14 cellular contexts compared by ENCODE assay signal in genomic region chr9:136324501-136325300, GRCh38. TPM values are rescaled to one million over a fixed set of nuclear protein-coding genes. Genes with fewer than 3 reads are reported as not detected.
DNase-seq lines count a peak whose midpoint lies in the region; ATAC-seq, FAIRE-seq and TF ChIP-seq lines count a peak whose summit lies in the region.
"Had no signal": no experiment of that assay in that cellular context is flagged by ENCODE, and none has a peak within 500 bp of the region (broad histone marks: within the 10 kb centered on the region; RNA-seq: fewer than 3 reads in every experiment).

No MANE protein-coding gene starts in this region.

- peaks cover 17% of the 10 kb centered on the region for H3F3A ChIP-seq in neural progenitor cell (ENCODE audit: low read depth)

- H3K79me2 ChIP-seq in Karpas-422 (ENCODE audit: low read length), result no peaks in the 10 kb centered on the region
- H3K79me2 ChIP-seq in neural progenitor cell (ENCODE audit: low read depth), result peaks cover 21% of the 10 kb centered on the region

- no peak for ATAC-seq in GM21825 (IDR thresholded peaks at IDR 0.05; ENCODE audit: unreplicated experiment)

- TF ChIP-seq CTCF in chondrocyte (IDR thresholded peaks at IDR 0.05) (peak; percentile 50), neural progenitor cell (IDR thresholded peaks at IDR 0.05) (peak; percentile 25)

- peak overlapping the region; percentile 42 for H3K9ac ChIP-seq in Karpas-422 (ENCODE audit: low read length)
- H3K9ac ChIP-seq in neural progenitor cell, result no peak overlapping the region

- H3K9me3 ChIP-seq in Karpas-422 (ENCODE audit: low read length) (no peaks in the 10 kb centered on the region), neural progenitor cell (ENCODE audit: low read depth) (peaks cover 3% of the 10 kb centered on the region)

- H3K4me3 ChIP-seq in Karpas-422 (ENCODE audit: low read length) (no peak overlapping the region), neural progenitor cell (no peak overlapping the region)
- H3K4me3 ChIP-seq: cardiac muscle cell had no signal

- H3K27ac ChIP-seq in Karpas-422 (ENCODE audit: low read length) (no peak overlapping the region), neural progenitor cell (no peak overlapping the region)
- H3K27ac ChIP-seq: cardiac muscle cell had no signal

- H3K36me3 Mint-ChIP-seq in chondrocyte (ENCODE audit: low read depth) (no peaks in the 10 kb centered on the region), neural progenitor cell (no peaks in the 10 kb centered on the region)

- H3K4me3 Mint-ChIP-seq in chondrocyte (ENCODE audit: unreplicated experiment) (no peak overlapping the region), neural progenitor cell (no peak overlapping the region)
- H3K4me3 Mint-ChIP-seq: activated CD4-positive, alpha-beta T cell treated with anti-CD3 and anti-CD28 coated beads, Interleukin-2, amount 10 ng/mL, durations not matched to agents 24 days and 14 days; nephron progenitor cell had no signal

- DNase-seq in Karpas-422 (peak; percentile 47), chondrocyte (ENCODE audit: low spot score) (no peak), neural progenitor cell (ENCODE audit: low spot score) (peak; percentile 61), NCI-H526 (lab: John Stamatoyannopoulos, UW) (no peak), frontal cortex (ENCODE audit: low spot score in 2 of 2) (no peak)
- DNase-seq: activated CD4-positive, alpha-beta T cell treated with anti-CD3 and anti-CD28 coated beads, Interleukin-2, amount 10 ng/mL, durations not matched to agents 24 days and 14 days; DMS153; erythroblast; NCI-H748 treated with DMSO at 0.1 percent for 48 hours; nephron progenitor cell; stimulated activated CD8-positive, alpha-beta memory T cell treated with anti-CD3 and anti-CD28 coated beads, Interleukin-4, amount 100 ng/mL, for 48 hours had no signal

- H3K36me3 ChIP-seq in Karpas-422 (ENCODE audit: insufficient read depth, low read length), result no peaks in the 10 kb centered on the region; the same call in 1 of the 2 replicates
- no peaks in the 10 kb centered on the region for H3K36me3 ChIP-seq in neural progenitor cell
- H3K36me3 ChIP-seq: cardiac muscle cell had no signal

- no peak for FAIRE-seq in frontal cortex (lab: Jason Lieb, UNC)
- FAIRE-seq: GM12891 had no signal

- H4K20me1 ChIP-seq in Karpas-422 (ENCODE audit: insufficient read depth, low read depth, low read length) (no peaks in the 10 kb centered on the region; the same call in 1 of the 2 replicates), neural progenitor cell (ENCODE audit: low read depth) (peaks cover 5% of the 10 kb centered on the region)

- H3K9me3 Mint-ChIP-seq in chondrocyte (ENCODE audit: low read depth) (peaks cover 10% of the 10 kb centered on the region), neural progenitor cell (no peaks in the 10 kb centered on the region)
- H3K9me3 Mint-ChIP-seq: activated CD4-positive, alpha-beta T cell treated with anti-CD3 and anti-CD28 coated beads, Interleukin-2, amount 10 ng/mL, durations not matched to agents 24 days and 14 days had no signal

- peaks cover 5% of the 10 kb centered on the region for H3K27me3 Mint-ChIP-seq in chondrocyte (ENCODE audit: low read depth)
- H3K27me3 Mint-ChIP-seq in neural progenitor cell (ENCODE audit: insufficient read depth, low read depth), result peaks cover 8% of the 10 kb centered on the region
- H3K27me3 Mint-ChIP-seq: activated CD4-positive, alpha-beta T cell treated with anti-CD3 and anti-CD28 coated beads, Interleukin-2, amount 10 ng/mL, durations not matched to agents 24 days and 14 days had no signal

- H2AFZ ChIP-seq in Karpas-422 (ENCODE audit: low read length) (no peak overlapping the region), neural progenitor cell (replicated peaks) (no peak overlapping the region)

- peaks cover 59% of the 10 kb centered on the region for H3K4me1 ChIP-seq in Karpas-422 (ENCODE audit: low read length)
- H3K4me1 ChIP-seq in neural progenitor cell, result peaks cover 30% of the 10 kb centered on the region

- peak overlapping the region; percentile 35 for H3K4me2 ChIP-seq in Karpas-422 (ENCODE audit: low read depth, low read length, poor library complexity, severe bottlenecking)
- no peak overlapping the region for H3K4me2 ChIP-seq in neural progenitor cell

- H3K4me1 Mint-ChIP-seq in chondrocyte (ENCODE audit: low read depth), result peaks cover 27% of the 10 kb centered on the region
- peaks cover 20% of the 10 kb centered on the region for H3K4me1 Mint-ChIP-seq in neural progenitor cell

- H3K27me3 ChIP-seq in Karpas-422 (ENCODE audit: low read length) (no peaks in the 10 kb centered on the region), neural progenitor cell (no peaks in the 10 kb centered on the region)
- H3K27me3 ChIP-seq: cardiac muscle cell had no signal

- no peaks in the 10 kb centered on the region for H3K9me2 ChIP-seq in Karpas-422 (replicated peaks; ENCODE audit: insufficient read depth, low read length)

- H3K27ac Mint-ChIP-seq in chondrocyte (ENCODE audit: unreplicated experiment) (no peak overlapping the region), neural progenitor cell (no peak overlapping the region)
- H3K27ac Mint-ChIP-seq: activated CD4-positive, alpha-beta T cell treated with anti-CD3 and anti-CD28 coated beads, Interleukin-2, amount 10 ng/mL, durations not matched to agents 24 days and 14 days; nephron progenitor cell had no signal

RNA-seq across cellular contexts. Expression of gene GPSM1, which starts 2.6 kb away (rescaled TPM):
- 11.7 and 38.4 TPM in 2 replicates for total RNA-seq in Karpas-422 (2014; rRNA removed; shearing (Covaris generic); ENCODE audit: low replicate concordance)
- total RNA-seq in chondrocyte (25.3 to 43.5 TPM (median 40.0 TPM) in 3 replicates), neural progenitor cell (ENCODE audit: low replicate concordance) (6.2 and 39.7 TPM in 2 replicates), frontal cortex (71.7 TPM)

RNA-seq across cellular contexts. Expression of gene CCDC187, which starts 20.8 kb away (rescaled TPM):
- 0.34 and 0.43 TPM in 2 replicates for total RNA-seq in Karpas-422 (2014; rRNA removed; shearing (Covaris generic); ENCODE audit: low replicate concordance)
- total RNA-seq in chondrocyte (not detected in 3 replicates), neural progenitor cell (ENCODE audit: low replicate concordance) (0.09 TPM in 1 of 2 replicates, not detected in the other), frontal cortex (0.41 TPM)
- total RNA-seq: activated CD4-positive, alpha-beta T cell treated with anti-CD3 and anti-CD28 coated beads, Interleukin-2, amount 10 ng/mL, durations not matched to agents 24 days and 14 days had no signal

RNA-seq across cellular contexts. Expression of gene DNLZ, which starts 38.8 kb away (rescaled TPM):
- total RNA-seq in Karpas-422 (2014; rRNA removed; shearing (Covaris generic); ENCODE audit: low replicate concordance), result 40.1 and 104 TPM in 2 replicates
- total RNA-seq in chondrocyte, result 16.4 to 19.9 TPM (median 17.7 TPM) in 3 replicates
- 3.4 and 15.8 TPM in 2 replicates for total RNA-seq in neural progenitor cell (ENCODE audit: low replicate concordance)
- 9.0 TPM for total RNA-seq in frontal cortex

RNA-seq across cellular contexts. Expression of gene CARD9, which starts 48.8 kb away (rescaled TPM):
- 1.3 and 2.9 TPM in 2 replicates for total RNA-seq in Karpas-422 (2014; rRNA removed; shearing (Covaris generic); ENCODE audit: low replicate concordance)
- total RNA-seq in chondrocyte (0.22 to 2.4 TPM (median 1.9 TPM) in 3 replicates), neural progenitor cell (ENCODE audit: low replicate concordance) (0.96 TPM in 1 of 2 replicates, not detected in the other), frontal cortex (0.41 TPM)

Comparison
In these comparisons a context has a peak if more than half of its experiments do, and no peak if none do; other contexts are left out.
1. DNase-seq: peak in Karpas-422 (single experiment) and neural progenitor cell (single experiment); none in chondrocyte (single experiment), NCI-H526 (0 of 2) and frontal cortex (0 of 2).